In genomic region chr2:11758639-11759038, GRCh38 we compare ENCODE assay signal across 1 cellular context.
TF ChIP-seq lines count a peak whose summit lies in the region.

No MANE protein-coding gene starts in this region.

TF ChIP-seq in K562, 482 proteins besides CTCF, POLR2A, EP300 and RAD21:
- TF ChIP-seq ZNF121 (CRISPR knock-in tag; conservative IDR thresholded peaks at IDR 0.05) (no peak), SPI1 (IDR thresholded peaks at IDR 0.05; ENCODE audit: borderline replicate concordance, low read depth, low read length) (peak; percentile 95)
